15 cellular contexts compared by ENCODE assay signal in the genomic region with DNA sequence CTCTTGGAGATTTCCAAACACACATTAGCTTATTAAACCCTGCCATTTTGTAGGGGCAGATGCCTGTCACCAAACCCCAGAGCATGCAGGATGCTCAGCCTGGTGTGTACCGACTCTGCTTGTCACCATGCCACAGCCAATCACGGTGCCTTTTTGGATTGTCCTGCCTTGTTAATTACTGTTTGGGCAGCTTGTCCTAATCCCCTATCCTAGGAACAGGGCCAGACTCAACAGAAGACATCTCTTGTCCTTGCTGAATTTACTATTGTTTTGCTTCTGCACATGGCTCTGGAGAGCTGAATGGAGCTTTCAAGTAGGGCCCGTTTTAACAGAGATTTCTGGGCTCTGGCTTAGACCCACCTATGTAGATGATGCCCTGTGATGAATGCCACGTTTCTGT.
DNase-seq lines count a peak whose midpoint lies in the region; TF ChIP-seq lines count a peak whose summit lies in the region.
"Had no signal": no experiment of that assay in that cellular context is flagged by ENCODE, and none has a peak within 500 bp of the region (broad histone marks: within the 10 kb centered on the region; RNA-seq: fewer than 3 reads in every experiment).

No MANE protein-coding gene starts in this region.

- peaks cover 2% of the 10 kb centered on the region for H3K27me3 ChIP-seq in layer of hippocampus (ENCODE audit: control insufficient read depth, insufficient read depth, low read length)
- H3K27me3 ChIP-seq: BLaER1 had no signal

- DNase-seq in NCI-H1092 treated with DMSO at 0.1 percent for 48 hours (lab: John Stamatoyannopoulos, UW) (peak; percentile 6), caudate nucleus (lab: John Stamatoyannopoulos, UW) (peak in 60 of 61 donors; percentile 9 to 95 (median 80)), putamen (ENCODE audit: low spot score) (peak; percentile 96), mesenteric fat pad (ENCODE audit: low spot score) (no peak), AML-193 (lab: John Stamatoyannopoulos, UW) (no peak), coronary artery (ENCODE audit: low spot score) (no peak)
- DNase-seq: DMS153, EL, NCI-H1417, NCI-H2029 treated with DMSO at 0.1 percent for 48 hours, NCI-H510A treated with DMSO at 0.1 percent for 48 hours, PC-9 had no signal

- peak overlapping the region; percentile 96 for H3K27ac ChIP-seq in caudate nucleus (ENCODE audit: low read depth, low read length)
- peak overlapping the region; percentile 88 for H3K27ac ChIP-seq in layer of hippocampus (ENCODE audit: low read depth, low read length)
- H3K27ac ChIP-seq in coronary artery: no peak overlapping the region
- H3K27ac ChIP-seq: BLaER1, KMS-11, PC-9 had no signal

- TF ChIP-seq CTCF in coronary artery (IDR thresholded peaks at IDR 0.05): no peak

- H3K4me3 ChIP-seq in coronary artery: no peak overlapping the region
- H3K4me3 ChIP-seq: BLaER1, PC-9 had no signal

Comparison
In these comparisons a context has a peak if more than half of its experiments do, and no peak if none do; other contexts are left out.
1. DNase-seq: peak in NCI-H1092 treated with DMSO at 0.1 percent for 48 hours (single experiment), caudate nucleus (60 of 61) and putamen (single experiment); none in mesenteric fat pad (single experiment), AML-193 (0 of 2) and coronary artery (single experiment).
2. H3K27ac ChIP-seq: peak in caudate nucleus (single experiment) and layer of hippocampus (single experiment); none in coronary artery (0 of 2).